ENCODE assay signal across 13 cellular contexts in the genomic region with DNA sequence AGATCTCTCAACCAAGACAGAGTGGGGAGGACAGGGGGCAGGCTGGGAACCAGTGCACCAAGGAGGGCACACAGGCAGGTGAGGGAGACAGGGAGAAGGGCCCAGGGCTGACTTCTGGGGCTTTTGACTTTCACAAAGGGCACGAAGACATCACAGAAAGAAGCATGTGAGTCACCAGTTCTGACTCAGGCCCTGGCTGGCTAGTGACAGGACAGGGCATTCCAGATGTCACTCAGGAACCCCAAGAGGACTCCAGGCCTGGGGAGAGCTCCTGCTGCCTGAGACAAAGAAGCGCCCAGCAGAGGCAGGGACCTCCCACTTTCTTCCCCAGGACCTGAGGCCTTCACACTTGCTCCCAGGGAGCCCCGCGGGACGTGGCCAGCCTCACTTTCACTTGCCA.
DNase-seq lines count a peak whose midpoint lies in the region; ATAC-seq, FAIRE-seq and TF ChIP-seq lines count a peak whose summit lies in the region.
"Had no signal": no experiment of that assay in that cellular context is flagged by ENCODE, and none has a peak within 500 bp of the region (broad histone marks: within the 10 kb centered on the region; RNA-seq: fewer than 3 reads in every experiment).

No MANE protein-coding gene starts in this region.

- no peak overlapping the region for H3K27ac Mint-ChIP-seq in stimulated activated naive B cell treated with anti-CD40 and anti-IgM and Interleukin-4, amounts not matched to agents 10 μg/mL and 1 μg/mL and 100 μg/mL, for 72 hours

- ATAC-seq in HepG2 (peak; percentile 8; the same call in 1 of the 3 replicates), right lobe of liver (no peak), HG03039 (IDR thresholded peaks at IDR 0.05; ENCODE audit: unreplicated experiment) (no peak)
- no peak for ATAC-seq in stimulated activated naive B cell treated with anti-CD40 and anti-IgM and Interleukin-4, amounts not matched to agents 10 μg/mL and 1 μg/mL and 100 μg/mL, for 72 hours (replicated peaks)

- no peak overlapping the region for H2AFZ ChIP-seq in HepG2 (ENCODE audit: low read length)

- no peak overlapping the region for H3K9ac ChIP-seq in HepG2 (ENCODE audit: insufficient read depth, low read depth, low read length)

- no peak for TF ChIP-seq RAD21 in HepG2 (CRISPR knock-in tag; IDR thresholded peaks at IDR 0.05)

- H3K9me3 ChIP-seq in HepG2 (ENCODE audit: low read length) (no peaks in the 10 kb centered on the region), right lobe of liver (no peaks in the 10 kb centered on the region)
- H3K9me3 ChIP-seq: sigmoid colon had no signal

- in situ Hi-C loops in HepG2 (cut with HindIII; ENCODE audit: extremely low pct_ligation_motif_present, low pct_unique_long_range_greater_than_20kb) = no loop called here

- BruUV-seq in HepG2 (replicated peaks; lab: Mats Ljungman, UMichigan) = no TSS peak

- TF ChIP-seq CTCF in HepG2 (CRISPR knock-in tag; IDR thresholded peaks at IDR 0.05) (no peak), right lobe of liver (IDR thresholded peaks at IDR 0.05) (no peak), kidney epithelial cell (IDR thresholded peaks at IDR 0.05; ENCODE audit: insufficient read depth, low read length, poor library complexity, severe bottlenecking) (no peak)

- H3K4me3 Mint-ChIP-seq in stimulated activated naive B cell treated with anti-CD40 and anti-IgM and Interleukin-4, amounts not matched to agents 10 μg/mL and 1 μg/mL and 100 μg/mL, for 72 hours = no peak overlapping the region

- no peaks in the 10 kb centered on the region for H4K20me1 ChIP-seq in HepG2 (ENCODE audit: insufficient read depth, low read length)

- intact Hi-C loops in HepG2 (cut with micrococcal nuclease; ENCODE audit: unreplicated experiment) (loop anchor here (2.0 kb wide), 2 partner anchors 285 to 1501 kb away; no protein-coding TSS in a partner anchor), right lobe of liver (cut with DNase I) (no loop called here)

- TF ChIP-seq EP300 in HepG2 (IDR thresholded peaks at IDR 0.05; ENCODE audit: low read depth in 2 of 2, low read length in 2 of 2) (no peak), HepG2 (CRISPR knock-in tag; IDR thresholded peaks at IDR 0.05; ENCODE audit: borderline replicate concordance) (no peak)

- POLR2A ChIA-PET in HepG2 (lab: Yijun Ruan, JAX) = no interaction called here

- H3K9me3 Mint-ChIP-seq in stimulated activated naive B cell treated with anti-CD40 and anti-IgM and Interleukin-4, amounts not matched to agents 10 μg/mL and 1 μg/mL and 100 μg/mL, for 72 hours = no peaks in the 10 kb centered on the region

- no peaks in the 10 kb centered on the region for H3K36me3 Mint-ChIP-seq in stimulated activated naive B cell treated with anti-CD40 and anti-IgM and Interleukin-4, amounts not matched to agents 10 μg/mL and 1 μg/mL and 100 μg/mL, for 72 hours

- no peaks in the 10 kb centered on the region for H3K79me2 ChIP-seq in HepG2 (ENCODE audit: insufficient read depth, low read length)

- no peak for DNase-seq in HepG2 (ENCODE audit: low spot score)
- DNase-seq in right lobe of liver = no peak
- peak; percentile 60 for DNase-seq in RCC 7860 (ENCODE audit: low spot score)
- peak; percentile 10 for DNase-seq in kidney epithelial cell (ENCODE audit: low read depth)
- no peak for DNase-seq in stimulated activated naive B cell treated with anti-CD40 and anti-IgM and Interleukin-4, amounts not matched to agents 10 μg/mL and 1 μg/mL and 100 μg/mL, for 72 hours
- DNase-seq in stimulated activated CD4-positive, alpha-beta T cell treated with anti-CD3 and anti-CD28 coated beads, Interleukin-4, amount 100 ng/mL, for 1 hour = no peak
- DNase-seq in NCI-H2171 (lab: John Stamatoyannopoulos, UW) = no peak
- DNase-seq: DMS 273 treated with DMSO at 0.1 percent for 48 hours, NCI-H1417 treated with DMSO at 0.1 percent for 48 hours, NCI-H446, sigmoid colon had no signal

- H3K4me3 ChIP-seq in HepG2 (replicated peaks in 1 of 3; ENCODE audit: insufficient read depth in 1 of 3, low read depth in 2 of 3, low read length in 3 of 3) (no peak overlapping the region), right lobe of liver (no peak overlapping the region), kidney epithelial cell (ENCODE audit: low read depth, low read length) (no peak overlapping the region)

- H3K36me3 ChIP-seq in HepG2 (replicated peaks in 1 of 2; ENCODE audit: control insufficient read depth in 1 of 2, insufficient read depth in 2 of 2, low read length in 2 of 2) (no peaks in the 10 kb centered on the region), right lobe of liver (no peaks in the 10 kb centered on the region), kidney epithelial cell (ENCODE audit: control insufficient read depth, insufficient read depth, low read length) (no peaks in the 10 kb centered on the region)
- H3K36me3 ChIP-seq: sigmoid colon had no signal

- H3K4me1 ChIP-seq in HepG2 (ENCODE audit: insufficient read depth, low read length) (peaks cover 6% of the 10 kb centered on the region; the same call in 1 of the 2 replicates), right lobe of liver (no peaks in the 10 kb centered on the region)

- H3K4me1 Mint-ChIP-seq in stimulated activated naive B cell treated with anti-CD40 and anti-IgM and Interleukin-4, amounts not matched to agents 10 μg/mL and 1 μg/mL and 100 μg/mL, for 72 hours = peaks cover 0 to 6% of the 10 kb centered on the region in 2 donors

- TF ChIP-seq POLR2A in HepG2 (IDR thresholded peaks at IDR 0.05; ENCODE audit: insufficient read depth in 1 of 2, low read depth in 2 of 2, low read length in 2 of 2) (no peak), right lobe of liver (IDR thresholded peaks at IDR 0.05) (no peak)

- H3K27me3 Mint-ChIP-seq in stimulated activated naive B cell treated with anti-CD40 and anti-IgM and Interleukin-4, amounts not matched to agents 10 μg/mL and 1 μg/mL and 100 μg/mL, for 72 hours = peaks cover 7 to 25% of the 10 kb centered on the region in 2 donors

- no peak overlapping the region for H3K4me2 ChIP-seq in HepG2 (ENCODE audit: low read depth, low read length)

- FAIRE-seq in HepG2 (lab: Jason Lieb, UNC) (no peak), RCC 7860 (lab: Jason Lieb, UNC) (no peak)
- FAIRE-seq: colon had no signal

- CTCF ChIA-PET in HepG2 (lab: Yijun Ruan, JAX; ENCODE audit: low intra/inter-chr PET ratio, low total read pairs) = interaction anchor here (1.4 to 2.2 kb wide), 4 partner anchors 224 to 1537 kb away, joined by 4 to 11 read pairs (median 7); no protein-coding TSS in a partner anchor

- H3K27me3 ChIP-seq in HepG2 (ENCODE audit: control insufficient read depth in 1 of 2, insufficient read depth in 2 of 2, low read length in 2 of 2) (no peaks in the 10 kb centered on the region; a peak in 1 of 5 replicates), right lobe of liver (no peaks in the 10 kb centered on the region), kidney epithelial cell (ENCODE audit: control insufficient read depth, insufficient read depth, low read length) (peaks cover 19% of the 10 kb centered on the region)
- H3K27me3 ChIP-seq: sigmoid colon had no signal

- H3K27ac ChIP-seq in HepG2 (ENCODE audit: extremely low read length, insufficient read depth, low read length) = no peak overlapping the region
- no peak overlapping the region for H3K27ac ChIP-seq in right lobe of liver
- H3K27ac ChIP-seq: sigmoid colon had no signal

- WGBS in HepG2 (ENCODE audit: low lambda C conversion rate) = 70% methylated on average over 5 of the region's 5 CpGs
- no CpG with 5 or more reads among the region's 5 CpGs for WGBS in right lobe of liver (ENCODE audit: insufficient coverage, low coverage, low lambda C conversion rate, missing lambda C conversion rate)

TF ChIP-seq in HepG2, 621 proteins besides CTCF, POLR2A, EP300 and RAD21:
- TF ChIP-seq CENPT (CRISPR knock-in tag; IDR thresholded peaks at IDR 0.05; ENCODE audit: low read depth) (no peak), ZNF382 (CRISPR knock-in tag; IDR thresholded peaks at IDR 0.05; ENCODE audit: borderline replicate concordance) (no peak), ZSCAN30 (CRISPR knock-in tag; IDR thresholded peaks at IDR 0.05) (no peak)

Comparison
In these comparisons a context has a peak if more than half of its experiments do, and no peak if none do; other contexts are left out.
1. DNase-seq: peak in RCC 7860 (single experiment) and kidney epithelial cell (single experiment); none in HepG2 (single experiment), right lobe of liver (0 of 3), stimulated activated naive B cell treated with anti-CD40 and anti-IgM and Interleukin-4, amounts not matched to agents 10 μg/mL and 1 μg/mL and 100 μg/mL, for 72 hours (single experiment), stimulated activated CD4-positive, alpha-beta T cell treated with anti-CD3 and anti-CD28 coated beads, Interleukin-4, amount 100 ng/mL, for 1 hour (single experiment) and NCI-H2171 (single experiment).